Comparison of ENCODE assay signal across 8 cellular contexts in the genomic region with DNA sequence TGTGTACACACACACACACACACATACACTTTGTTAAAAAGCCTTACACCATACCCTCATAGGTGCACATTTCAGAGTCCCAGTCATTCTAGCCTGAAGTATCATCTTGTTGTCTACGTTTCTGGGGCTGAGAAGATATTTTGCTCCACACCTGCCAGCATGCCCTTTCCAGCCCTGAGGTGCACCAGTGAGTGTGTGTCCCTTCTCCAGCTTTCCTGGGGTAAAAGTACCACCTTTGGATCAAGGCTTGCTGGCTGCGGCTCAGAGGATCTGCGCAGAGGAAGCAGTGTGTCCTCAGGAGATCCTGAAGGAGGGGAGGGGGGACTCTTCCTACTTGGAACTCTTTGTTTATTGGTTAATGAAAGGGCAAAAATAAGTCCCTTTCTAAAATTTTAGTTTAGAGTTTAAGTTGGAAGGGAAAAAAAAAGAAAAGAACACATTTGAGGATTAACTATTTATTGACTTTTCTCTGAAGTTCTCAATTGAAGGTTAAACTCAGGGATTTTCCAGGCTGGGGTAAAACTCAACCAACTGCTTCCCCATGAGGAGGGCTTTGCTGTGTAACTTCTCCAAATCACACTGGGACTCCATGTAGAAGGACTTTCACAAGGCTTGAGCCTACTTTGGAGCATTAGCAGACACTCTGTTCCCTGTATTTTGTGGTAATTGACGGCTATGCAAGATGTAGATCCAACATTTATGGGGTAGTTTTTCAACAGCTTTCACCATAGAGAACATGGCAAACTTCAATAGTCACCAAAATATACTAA.
A peak's percentile ranks its signal among the peaks of the same experiment; 100 is the strongest.
DNase-seq lines count a peak whose midpoint lies in the region; ATAC-seq, FAIRE-seq and TF ChIP-seq lines count a peak whose summit lies in the region.

No MANE protein-coding gene starts in this region.

- H3K36me3 ChIP-seq in HUES6 (ENCODE audit: control insufficient read depth, insufficient read depth, low read length): no peaks in the 10 kb centered on the region

- no peak overlapping the region for H3K27ac ChIP-seq in HUES6 (ENCODE audit: low read depth, low read length)

- TF ChIP-seq CTCF in AG10803 (conservative IDR thresholded peaks at IDR 0.05; ENCODE audit: low read length): no peak

- peaks cover 48% of the 10 kb centered on the region for H3K36me3 Mint-ChIP-seq in central memory CD8-positive, alpha-beta T cell (ENCODE audit: insufficient read depth)
- H3K36me3 Mint-ChIP-seq in naive B cell: peaks cover 13 to 17% of the 10 kb centered on the region in 2 donors

- H3K9me3 Mint-ChIP-seq in central memory CD8-positive, alpha-beta T cell: no peaks in the 10 kb centered on the region
- H3K9me3 Mint-ChIP-seq in naive B cell: peaks cover 0 to 1% (median 0%) of the 10 kb centered on the region in 7 donors

- H3K9ac ChIP-seq in HUES6 (ENCODE audit: low read length): peak overlapping the region; percentile 49

- DNase-seq in AG10803 (ENCODE audit: low read depth) (no peak), naive B cell (no peak), NCI-H774 (lab: John Stamatoyannopoulos, UW) (no peak), HTR-8/SVneo (ENCODE audit: insufficient read length, low spot score) (no peak), NCI-H1105 (lab: John Stamatoyannopoulos, UW) (no peak)
- no peak for DNase-seq in central memory CD8-positive, alpha-beta T cell (ENCODE audit: low spot score in 2 of 2)

- peak overlapping the region; percentile 93 for H3K4me3 Mint-ChIP-seq in central memory CD8-positive, alpha-beta T cell
- peak overlapping the region; percentile 89 to 100 (median 100) for H3K4me3 Mint-ChIP-seq in naive B cell

- H3K27me3 Mint-ChIP-seq in central memory CD8-positive, alpha-beta T cell: no peaks in the 10 kb centered on the region
- no peaks in the 10 kb centered on the region for H3K27me3 Mint-ChIP-seq in naive B cell

- peak overlapping the region; percentile 98 for H3K27ac Mint-ChIP-seq in central memory CD8-positive, alpha-beta T cell (ENCODE audit: low read depth)
- H3K27ac Mint-ChIP-seq in naive B cell: peak overlapping the region; percentile 96 to 100 (median 100)

- H3K4me1 ChIP-seq in HUES6 (ENCODE audit: control insufficient read depth, insufficient read depth, low read length): peaks cover 39% of the 10 kb centered on the region

- H3K27me3 ChIP-seq in HUES6 (ENCODE audit: control insufficient read depth, insufficient read depth, low read length): no peaks in the 10 kb centered on the region

- no peaks in the 10 kb centered on the region for H3K9me3 ChIP-seq in HUES6 (ENCODE audit: control insufficient read depth, insufficient read depth, low read depth, low read length)

- H3K4me3 ChIP-seq in AG10803 (ENCODE audit: low read length) (peak overlapping the region; percentile 80), HUES6 (ENCODE audit: low read depth, low read length) (peak overlapping the region; percentile 50)

- FAIRE-seq in HTR-8/SVneo (lab: Jason Lieb, UNC): no peak

- H3K4me1 Mint-ChIP-seq in central memory CD8-positive, alpha-beta T cell: peaks cover 42% of the 10 kb centered on the region
- peaks cover 47 to 65% (median 55%) of the 10 kb centered on the region in 3 donors for H3K4me1 Mint-ChIP-seq in naive B cell

- no peak for ATAC-seq in central memory CD8-positive, alpha-beta T cell (replicated peaks; ENCODE audit: extremely low read depth, poor library complexity, severe bottlenecking)
- no peak for ATAC-seq in naive B cell (ENCODE audit: low read depth in 2 of 2)
- ATAC-seq in GM21786 (IDR thresholded peaks at IDR 0.05; ENCODE audit: unreplicated experiment): no peak
